ENCODE assay signal across 24 cellular contexts in the genomic region with DNA sequence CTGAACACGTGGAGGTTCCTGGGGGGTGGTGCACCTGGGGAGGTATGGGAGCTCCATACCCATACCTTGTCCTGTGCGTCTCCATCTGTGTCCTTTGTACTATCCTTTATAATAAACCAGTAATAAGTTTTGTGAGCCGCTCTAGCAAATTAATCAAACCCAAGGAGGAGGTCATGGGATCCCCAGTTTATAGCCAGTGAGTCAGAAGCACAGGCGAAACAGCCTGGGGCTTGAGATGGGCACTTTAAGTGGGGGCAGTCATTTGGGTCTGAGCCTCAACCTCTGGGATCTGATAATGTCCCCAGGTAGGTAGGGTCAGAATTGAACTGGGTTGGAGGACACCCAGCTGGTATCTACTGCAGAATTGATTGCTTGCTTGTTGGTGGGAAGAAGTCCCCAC. TPM values are rescaled to one million over a fixed set of nuclear protein-coding genes. Genes with fewer than 3 reads are reported as not detected.
"Had no signal": no experiment of that assay in that cellular context is flagged by ENCODE, and none has a peak within 500 bp of the region (broad histone marks: within the 10 kb centered on the region; RNA-seq: fewer than 3 reads in every experiment).

No MANE protein-coding gene starts in this region.

- H3K4me1 Mint-ChIP-seq: nephron had no signal

- H3K9me3 ChIP-seq: sigmoid colon, testis, transverse colon, vagina had no signal

- H3K27me3 Mint-ChIP-seq: activated B cell treated with CpG ODN at 0.5 μM for 24 hours; activated CD8-positive, alpha-beta T cell treated with anti-CD3 and anti-CD28 coated beads for 36 hours; activated T-helper 17 cell treated with anti-CD3 and anti-CD28 coated beads, Interleukin-2, amount 50 U/mL, for 72 hours; progenitor cell of endocrine pancreas; T-cell had no signal

- DNase-seq: activated B cell treated with CpG ODN at 0.5 μM for 24 hours; activated CD4-positive, alpha-beta T cell treated with anti-CD3 and anti-CD28 coated beads, Interleukin-2, amount 50 U/mL, for 1 hour; activated CD8-positive, alpha-beta T cell treated with anti-CD3 and anti-CD28 coated beads for 36 hours; activated gamma-delta T cell treated with Interleukin-2 at 50 U/mL for 16 hours; activated naive CD4-positive, alpha-beta T cell treated with anti-CD3 and anti-CD28 coated beads, Interleukin-2, amount 50 U/mL, for 16 hours; activated T-cell treated with anti-CD3 and anti-CD28 coated beads, Interleukin-2, amount 50 U/mL, for 4 hours; amygdala; caudate nucleus; cortex of kidney; foreskin melanocyte; left ventricle myocardium superior; sigmoid colon; stimulated activated CD4-positive, alpha-beta T cell treated with anti-CD3 and anti-CD28 coated beads, Interleukin-1b, Interleukin-23, amount 100 ng/mL, for 48 hours; stimulated activated naive CD4-positive, alpha-beta T cell treated with Interleukin-2 at 50 U/mL for 16 hours; T-cell; testis; transverse colon had no signal

- H3K4me3 ChIP-seq: sigmoid colon, smooth muscle cell, testis, transverse colon, vagina had no signal

- H3K27me3 ChIP-seq: sigmoid colon, testis, transverse colon, vagina had no signal

- H3K9me3 Mint-ChIP-seq: activated B cell treated with CpG ODN at 0.5 μM for 24 hours; activated CD8-positive, alpha-beta T cell treated with anti-CD3 and anti-CD28 coated beads for 36 hours; activated T-cell treated with anti-CD3 and anti-CD28 coated beads, Interleukin-2, amount 50 U/mL, for 4 hours; activated T-helper 17 cell treated with anti-CD3 and anti-CD28 coated beads, Interleukin-2, amount 50 U/mL, for 72 hours; nephron; T-cell; T-helper 2 cell treated with Interferon-gamma antibody and Interleukin-4, amounts not matched to agents 5 μg/mL and 100 μg/mL, for 36 hours had no signal

- H3K4me3 Mint-ChIP-seq: activated B cell treated with CpG ODN at 0.5 μM for 24 hours; activated CD8-positive, alpha-beta T cell treated with anti-CD3 and anti-CD28 coated beads for 36 hours; activated T-cell treated with anti-CD3 and anti-CD28 coated beads, Interleukin-2, amount 50 U/mL, for 4 hours; activated T-helper 17 cell treated with anti-CD3 and anti-CD28 coated beads, Interleukin-2, amount 50 U/mL, for 72 hours; nephron; T-cell; T-helper 2 cell treated with Interferon-gamma antibody and Interleukin-4, amounts not matched to agents 5 μg/mL and 100 μg/mL, for 36 hours had no signal

- H3K4me1 ChIP-seq: sigmoid colon, testis had no signal

- ATAC-seq: activated CD8-positive, alpha-beta T cell treated with anti-CD3 and anti-CD28 coated beads for 36 hours; activated T-cell treated with anti-CD3 and anti-CD28 coated beads, Interleukin-2, amount 50 U/mL, for 4 hours; activated T-helper 17 cell treated with anti-CD3 and anti-CD28 coated beads, Interleukin-2, amount 50 U/mL, for 72 hours; left ventricle myocardium superior; T-cell had no signal

- H3K27ac ChIP-seq: sigmoid colon, testis, transverse colon had no signal

- H3K36me3 ChIP-seq: sigmoid colon, transverse colon, vagina had no signal

- H3K27ac Mint-ChIP-seq: activated CD8-positive, alpha-beta T cell treated with anti-CD3 and anti-CD28 coated beads for 36 hours; activated T-helper 17 cell treated with anti-CD3 and anti-CD28 coated beads, Interleukin-2, amount 50 U/mL, for 72 hours; progenitor cell of endocrine pancreas; T-cell had no signal

RNA-seq across cellular contexts. Expression of gene SNX10, which starts 16.9 kb away (rescaled TPM):
- total RNA-seq: osteocyte had no signal
